8 cellular contexts compared by ENCODE assay signal in the genomic region with DNA sequence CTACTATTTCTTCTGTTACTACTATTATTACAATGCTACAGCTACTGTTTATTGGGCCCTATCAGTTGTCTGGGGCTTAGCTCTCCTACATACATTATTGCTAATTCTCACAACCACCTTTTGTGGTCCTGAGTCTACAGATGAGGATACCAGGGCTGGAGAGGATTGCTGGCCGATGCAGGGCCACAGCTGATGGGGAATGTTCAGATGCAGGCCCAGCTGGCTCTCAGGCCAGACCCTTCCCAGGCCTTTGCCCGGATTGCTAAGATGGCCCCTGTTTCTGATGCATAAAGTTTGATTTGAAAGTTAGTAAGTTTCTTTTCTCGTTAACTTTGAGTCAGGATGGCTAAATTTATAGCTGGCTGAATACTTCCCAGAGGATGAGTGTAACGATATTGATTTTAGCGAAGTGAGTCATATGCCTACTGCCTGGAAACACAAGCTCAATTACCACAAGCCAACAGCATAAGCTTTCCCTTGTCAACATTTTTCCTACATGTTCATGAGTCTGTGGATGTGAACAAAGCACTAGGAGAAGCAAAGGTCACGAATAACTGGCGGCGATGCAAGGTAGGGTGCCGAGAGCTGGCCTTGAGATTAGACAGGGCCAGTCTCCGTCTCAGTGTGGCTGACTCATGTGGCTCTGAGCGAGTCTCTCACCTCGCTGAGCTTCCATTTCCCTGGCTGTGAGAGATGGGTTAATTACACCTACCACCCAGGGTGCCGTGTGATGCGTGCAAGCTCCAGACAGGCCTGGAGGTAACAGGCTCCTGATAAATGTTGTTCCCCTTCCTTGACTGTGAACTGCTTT.
DNase-seq lines count a peak whose midpoint lies in the region; ATAC-seq and TF ChIP-seq lines count a peak whose summit lies in the region.

No MANE protein-coding gene starts in this region.

- intact Hi-C loops in spleen (cut with DNase I; ENCODE audit: low total_unique reads), result no loop called here

- H3K27me3 ChIP-seq in spleen (replicated peaks in 1 of 7), result no peaks in the 10 kb centered on the region

- TF ChIP-seq CTCF in fibroblast of the aortic adventitia (IDR thresholded peaks at IDR 0.05; ENCODE audit: insufficient read depth, low read length) (no peak), spleen (IDR thresholded peaks at IDR 0.05 in 8 of 11, conservative IDR thresholded peaks at IDR 0.05 in 3 of 11) (no peak)

- peak; percentile 17 for DNase-seq in NCI-H2029 (lab: John Stamatoyannopoulos, UW)
- no peak for DNase-seq in NCI-H2029 treated with DMSO at 0.1 percent for 48 hours (lab: John Stamatoyannopoulos, UW)
- peak; percentile 64 for DNase-seq in RKO (ENCODE audit: low spot score)
- peak; percentile 51 for DNase-seq in fibroblast of the aortic adventitia (ENCODE audit: low read depth)
- DNase-seq in smooth muscle cell of the brain vasculature (ENCODE audit: low read depth, low spot score), result peak; percentile 94
- DNase-seq in NCI-H128 (lab: John Stamatoyannopoulos, UW; ENCODE audit: unreplicated experiment), result no peak
- no peak for DNase-seq in spleen

- no peak for TF ChIP-seq POLR2A in spleen (IDR thresholded peaks at IDR 0.05)

- no peak for ATAC-seq in HG03280 (IDR thresholded peaks at IDR 0.05; ENCODE audit: unreplicated experiment)

- H3K4me3 ChIP-seq in fibroblast of the aortic adventitia (ENCODE audit: low read depth, low read length) (no peak overlapping the region), spleen (no peak overlapping the region)

- WGBS in spleen, 5 donors, result 89 to 94% (median 93%) methylated on average over 13 to 14 of the region's 14 CpGs

- no peaks in the 10 kb centered on the region for H3K4me1 ChIP-seq in spleen

- H3K27ac ChIP-seq in spleen, result no peak overlapping the region

- H3K9me3 ChIP-seq in spleen, result no peaks in the 10 kb centered on the region

- peaks cover 0 to 19% (median 0%) of the 10 kb centered on the region in 6 donors for H3K36me3 ChIP-seq in spleen

Comparison
In these comparisons a context has a peak if more than half of its experiments do, and no peak if none do; other contexts are left out.
1. DNase-seq: peak in NCI-H2029 (single experiment), RKO (single experiment), fibroblast of the aortic adventitia (single experiment) and smooth muscle cell of the brain vasculature (single experiment); none in NCI-H2029 treated with DMSO at 0.1 percent for 48 hours (single experiment), NCI-H128 (single experiment) and spleen (single experiment).